In the genomic region with DNA sequence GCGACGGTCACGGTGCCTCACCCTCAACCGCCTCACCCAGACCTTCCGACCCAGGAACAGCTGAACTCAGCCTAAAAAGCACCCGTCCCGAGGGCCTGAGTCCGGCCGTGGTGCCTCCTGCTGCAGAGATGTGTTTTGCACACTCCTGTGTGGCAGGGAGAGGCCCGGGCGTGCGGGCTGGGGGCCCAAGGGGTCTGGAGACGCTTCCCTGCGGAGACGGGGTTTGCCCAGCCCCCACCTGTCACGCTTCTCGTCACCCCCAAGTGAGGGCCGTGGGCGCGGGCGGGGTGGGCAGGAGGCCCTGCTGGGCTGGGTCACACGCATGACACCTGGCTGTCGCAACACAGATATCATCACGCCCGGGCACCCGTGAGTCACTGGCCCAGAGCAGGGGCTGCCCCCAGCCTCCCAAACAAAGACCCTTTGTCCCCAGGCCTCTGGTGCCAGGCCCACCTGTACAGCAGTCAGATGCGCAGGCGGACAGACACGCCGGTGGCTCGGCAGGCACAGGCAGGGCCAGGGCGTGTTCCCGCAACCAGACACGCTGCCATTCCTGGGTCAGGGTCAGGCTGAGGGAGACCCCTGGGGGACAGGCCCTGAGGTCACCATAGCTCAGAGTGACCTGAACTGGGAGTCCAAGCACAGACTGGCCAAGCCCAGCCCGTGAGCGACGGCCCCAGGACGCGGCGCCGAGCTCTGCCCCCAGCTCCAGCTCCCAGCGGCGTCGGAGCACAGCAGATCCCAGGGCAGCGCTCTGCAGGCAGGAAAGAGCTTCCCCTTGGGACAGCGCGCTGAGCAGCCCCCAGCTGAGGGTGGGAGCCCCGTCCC, we compare ENCODE assay signal across 1 cellular context.
TF ChIP-seq lines count a peak whose summit lies in the region.

No MANE protein-coding gene starts in this region.

TF ChIP-seq in HepG2, 621 proteins besides CTCF, POLR2A, EP300 and RAD21 (continued from another document and continues in another):
- peak; percentile 53; the same call in 1 of the 2 replicates for TF ChIP-seq ZNF205 (CRISPR knock-in tag; IDR thresholded peaks at IDR 0.05)
- TF ChIP-seq MAZ (IDR thresholded peaks at IDR 0.05; ENCODE audit: borderline replicate concordance, low read depth, low read length): peak; percentile 36; the same call in 1 of the 2 replicates
- peak; percentile 60 for TF ChIP-seq MAZ (CRISPR knock-in tag; IDR thresholded peaks at IDR 0.05; ENCODE audit: low read depth)
- TF ChIP-seq ZFP82 (CRISPR knock-in tag; IDR thresholded peaks at IDR 0.05; ENCODE audit: borderline replicate concordance): peak; percentile 77; the same call in 1 of the 2 replicates
- peak; percentile 86; the same call in 1 of the 2 replicates for TF ChIP-seq TRAFD1 (CRISPR knock-in tag; IDR thresholded peaks at IDR 0.05; ENCODE audit: borderline replicate concordance)
- TF ChIP-seq CEBPZ (IDR thresholded peaks at IDR 0.05; ENCODE audit: low read length): no peak
- no peak for TF ChIP-seq FOXM1 (CRISPR knock-in tag; IDR thresholded peaks at IDR 0.05)
- no peak for TF ChIP-seq NR2F2 (IDR thresholded peaks at IDR 0.05; ENCODE audit: borderline replicate concordance, low read depth)
- TF ChIP-seq, protein P1, sequence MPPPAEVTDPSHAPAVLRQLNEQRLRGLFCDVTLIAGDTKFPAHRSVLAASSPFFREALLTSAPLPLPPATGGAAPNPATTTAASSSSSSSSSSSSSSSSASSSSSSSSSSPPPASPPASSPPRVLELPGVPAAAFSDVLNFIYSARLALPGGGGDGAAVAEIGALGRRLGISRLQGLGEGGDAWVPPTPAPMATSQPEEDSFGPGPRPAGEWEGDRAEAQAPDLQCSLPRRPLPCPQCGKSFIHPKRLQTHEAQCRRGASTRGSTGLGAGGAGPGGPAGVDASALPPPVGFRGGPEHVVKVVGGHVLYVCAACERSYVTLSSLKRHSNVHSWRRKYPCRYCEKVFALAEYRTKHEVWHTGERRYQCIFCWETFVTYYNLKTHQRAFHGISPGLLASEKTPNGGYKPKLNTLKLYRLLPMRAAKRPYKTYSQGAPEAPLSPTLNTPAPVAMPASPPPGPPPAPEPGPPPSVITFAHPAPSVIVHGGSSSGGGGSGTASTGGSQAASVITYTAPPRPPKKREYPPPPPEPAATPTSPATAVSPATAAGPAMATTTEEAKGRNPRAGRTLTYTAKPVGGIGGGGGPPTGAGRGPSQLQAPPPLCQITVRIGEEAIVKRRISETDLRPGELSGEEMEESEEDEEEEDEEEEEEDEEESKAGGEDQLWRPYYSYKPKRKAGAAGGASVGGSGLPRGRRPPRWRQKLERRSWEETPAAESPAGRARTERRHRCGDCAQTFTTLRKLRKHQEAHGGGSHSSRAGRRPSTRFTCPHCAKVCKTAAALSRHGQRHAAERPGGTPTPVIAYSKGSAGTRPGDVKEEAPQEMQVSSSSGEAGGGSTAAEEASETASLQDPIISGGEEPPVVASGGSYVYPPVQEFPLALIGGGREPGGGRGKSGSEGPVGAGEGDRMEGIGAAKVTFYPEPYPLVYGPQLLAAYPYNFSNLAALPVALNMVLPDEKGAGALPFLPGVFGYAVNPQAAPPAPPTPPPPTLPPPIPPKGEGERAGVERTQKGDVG (CRISPR knock-in tag; IDR thresholded peaks at IDR 0.05; ENCODE audit: borderline replicate concordance): no peak
- TF ChIP-seq ZNF792 (CRISPR knock-in tag; IDR thresholded peaks at IDR 0.05): peak; percentile 70; the same call in 1 of the 2 replicates
- TF ChIP-seq SNAPC2 (CRISPR knock-in tag; IDR thresholded peaks at IDR 0.05): no peak
- peak; percentile 59; the same call in 1 of the 2 replicates for TF ChIP-seq PCBP1 (IDR thresholded peaks at IDR 0.05; ENCODE audit: borderline replicate concordance, low read depth, low read length)
- TF ChIP-seq SAFB2 (CRISPR knock-in tag; IDR thresholded peaks at IDR 0.05; ENCODE audit: borderline replicate concordance, low read depth): peak; percentile 91
- TF ChIP-seq ZNF234 (CRISPR knock-in tag; conservative IDR thresholded peaks at IDR 0.05): no peak
- TF ChIP-seq SAP130 (CRISPR knock-in tag; IDR thresholded peaks at IDR 0.05; ENCODE audit: low read depth): peak; percentile 91
- no peak for TF ChIP-seq ZNF275 (CRISPR knock-in tag; IDR thresholded peaks at IDR 0.05; ENCODE audit: borderline replicate concordance)
- no peak for TF ChIP-seq ZNF569 (CRISPR knock-in tag; IDR thresholded peaks at IDR 0.05; ENCODE audit: borderline replicate concordance)
- no peak for TF ChIP-seq SIX1 (CRISPR knock-in tag; IDR thresholded peaks at IDR 0.05; ENCODE audit: borderline replicate concordance)
- no peak for TF ChIP-seq ZNF549 (CRISPR knock-in tag; IDR thresholded peaks at IDR 0.05)
- TF ChIP-seq, protein P2, sequence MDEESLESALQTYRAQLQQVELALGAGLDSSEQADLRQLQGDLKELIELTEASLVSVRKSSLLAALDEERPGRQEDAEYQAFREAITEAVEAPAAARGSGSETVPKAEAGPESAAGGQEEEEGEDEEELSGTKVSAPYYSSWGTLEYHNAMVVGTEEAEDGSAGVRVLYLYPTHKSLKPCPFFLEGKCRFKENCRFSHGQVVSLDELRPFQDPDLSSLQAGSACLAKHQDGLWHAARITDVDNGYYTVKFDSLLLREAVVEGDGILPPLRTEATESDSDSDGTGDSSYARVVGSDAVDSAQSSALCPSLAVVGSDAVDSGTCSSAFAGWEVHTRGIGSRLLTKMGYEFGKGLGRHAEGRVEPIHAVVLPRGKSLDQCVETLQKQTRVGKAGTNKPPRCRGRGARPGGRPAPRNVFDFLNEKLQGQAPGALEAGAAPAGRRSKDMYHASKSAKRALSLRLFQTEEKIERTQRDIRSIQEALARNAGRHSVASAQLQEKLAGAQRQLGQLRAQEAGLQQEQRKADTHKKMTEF (CRISPR knock-in tag; IDR thresholded peaks at IDR 0.05): peak; percentile 69; the same call in 1 of the 2 replicates
- TF ChIP-seq PATZ1 (CRISPR knock-in tag; IDR thresholded peaks at IDR 0.05): peak; percentile 85
- no peak for TF ChIP-seq ZMAT5 (CRISPR knock-in tag; IDR thresholded peaks at IDR 0.05; ENCODE audit: borderline replicate concordance, low read depth)
- TF ChIP-seq SALL2 (CRISPR knock-in tag; IDR thresholded peaks at IDR 0.05): no peak; the same call in 1 of the 2 replicates
- TF ChIP-seq ZNF33A (CRISPR knock-in tag; IDR thresholded peaks at IDR 0.05; ENCODE audit: borderline replicate concordance): 0 out of 2 replicates have a peak, but pooled peaks have one; percentile 53
- peak; percentile 51 for TF ChIP-seq FOXO1 (CRISPR knock-in tag; IDR thresholded peaks at IDR 0.05)
- TF ChIP-seq ZBTB43 (CRISPR knock-in tag; conservative IDR thresholded peaks at IDR 0.05): peak; percentile 17
- no peak for TF ChIP-seq ZNF451 (CRISPR knock-in tag; IDR thresholded peaks at IDR 0.05)
- TF ChIP-seq, protein P3, sequence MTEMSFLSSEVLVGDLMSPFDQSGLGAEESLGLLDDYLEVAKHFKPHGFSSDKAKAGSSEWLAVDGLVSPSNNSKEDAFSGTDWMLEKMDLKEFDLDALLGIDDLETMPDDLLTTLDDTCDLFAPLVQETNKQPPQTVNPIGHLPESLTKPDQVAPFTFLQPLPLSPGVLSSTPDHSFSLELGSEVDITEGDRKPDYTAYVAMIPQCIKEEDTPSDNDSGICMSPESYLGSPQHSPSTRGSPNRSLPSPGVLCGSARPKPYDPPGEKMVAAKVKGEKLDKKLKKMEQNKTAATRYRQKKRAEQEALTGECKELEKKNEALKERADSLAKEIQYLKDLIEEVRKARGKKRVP (CRISPR knock-in tag; IDR thresholded peaks at IDR 0.05): peak in 1 of 2 experiments; percentile 84; a peak in 2 of 4 replicates
- TF ChIP-seq ZBTB21 (CRISPR knock-in tag; IDR thresholded peaks at IDR 0.05): peak; percentile 38; the same call in 1 of the 2 replicates
- TF ChIP-seq ZNF282 (IDR thresholded peaks at IDR 0.05; ENCODE audit: partially characterized antibody): no peak
- TF ChIP-seq, protein P4, sequence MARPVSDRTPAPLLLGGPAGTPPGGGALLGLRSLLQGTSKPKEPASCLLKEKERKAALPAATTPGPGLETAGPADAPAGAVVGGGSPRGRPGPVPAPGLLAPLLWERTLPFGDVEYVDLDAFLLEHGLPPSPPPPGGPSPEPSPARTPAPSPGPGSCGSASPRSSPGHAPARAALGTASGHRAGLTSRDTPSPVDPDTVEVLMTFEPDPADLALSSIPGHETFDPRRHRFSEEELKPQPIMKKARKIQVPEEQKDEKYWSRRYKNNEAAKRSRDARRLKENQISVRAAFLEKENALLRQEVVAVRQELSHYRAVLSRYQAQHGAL (CRISPR knock-in tag; IDR thresholded peaks at IDR 0.05; ENCODE audit: not compliant biosample characterization): no peak
- TF ChIP-seq ZNF337 (CRISPR knock-in tag; IDR thresholded peaks at IDR 0.05; ENCODE audit: borderline replicate concordance, low read depth): no peak; the same call in 1 of the 2 replicates
- peak; percentile 69; the same call in 1 of the 2 replicates for TF ChIP-seq ZNF703 (CRISPR knock-in tag; IDR thresholded peaks at IDR 0.05; ENCODE audit: borderline replicate concordance)
- TF ChIP-seq, protein P5, sequence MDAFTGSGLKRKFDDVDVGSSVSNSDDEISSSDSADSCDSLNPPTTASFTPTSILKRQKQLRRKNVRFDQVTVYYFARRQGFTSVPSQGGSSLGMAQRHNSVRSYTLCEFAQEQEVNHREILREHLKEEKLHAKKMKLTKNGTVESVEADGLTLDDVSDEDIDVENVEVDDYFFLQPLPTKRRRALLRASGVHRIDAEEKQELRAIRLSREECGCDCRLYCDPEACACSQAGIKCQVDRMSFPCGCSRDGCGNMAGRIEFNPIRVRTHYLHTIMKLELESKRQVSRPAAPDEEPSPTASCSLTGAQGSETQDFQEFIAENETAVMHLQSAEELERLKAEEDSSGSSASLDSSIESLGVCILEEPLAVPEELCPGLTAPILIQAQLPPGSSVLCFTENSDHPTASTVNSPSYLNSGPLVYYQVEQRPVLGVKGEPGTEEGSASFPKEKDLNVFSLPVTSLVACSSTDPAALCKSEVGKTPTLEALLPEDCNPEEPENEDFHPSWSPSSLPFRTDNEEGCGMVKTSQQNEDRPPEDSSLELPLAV (CRISPR knock-in tag; conservative IDR thresholded peaks at IDR 0.05; ENCODE audit: low read depth): no peak
